ENCODE assay signal across 10 cellular contexts in genomic region chr14:100283984-100284881, GRCh38. TPM values are rescaled to one million over a fixed set of nuclear protein-coding genes. Genes with fewer than 3 reads are reported as not detected.
DNase-seq lines count a peak whose midpoint lies in the region; ATAC-seq and TF ChIP-seq lines count a peak whose summit lies in the region.
"Had no signal": no experiment of that assay in that cellular context is flagged by ENCODE, and none has a peak within 500 bp of the region (broad histone marks: within the 10 kb centered on the region; RNA-seq: fewer than 3 reads in every experiment).

No MANE protein-coding gene starts in this region.

- H3K27me3 Mint-ChIP-seq in neural progenitor cell (ENCODE audit: insufficient read depth, low read depth) = peaks cover 9% of the 10 kb centered on the region

- TF ChIP-seq POLR2A in IMR-90 (IDR thresholded peaks at IDR 0.05; ENCODE audit: low read depth, low read length) = no peak

- peaks cover 9% of the 10 kb centered on the region for H3K4me1 ChIP-seq in IMR-90 (ENCODE audit: control insufficient read depth, insufficient read depth, low read length)
- H3K4me1 ChIP-seq in neural progenitor cell = peaks cover 6% of the 10 kb centered on the region

- 62% methylated on average over 11 of the region's 26 CpGs; no CpG with 5 or more reads in 1 of the 2 experiments for WGBS in IMR-90 (ENCODE audit: extremely low coverage in 2 of 2, insufficient read length in 1 of 2), 2 experiments

- peaks cover 15% of the 10 kb centered on the region for H3K4me1 Mint-ChIP-seq in neural progenitor cell

- no peak overlapping the region for H3K14ac ChIP-seq in IMR-90 (replicated peaks; ENCODE audit: low read depth, low read length)

- H3K9ac ChIP-seq in IMR-90 (ENCODE audit: low read depth, low read length) = no peak overlapping the region
- no peak overlapping the region for H3K9ac ChIP-seq in neural progenitor cell

- H3K79me1 ChIP-seq in IMR-90 (ENCODE audit: low read depth in 1 of 2, low read length in 2 of 2) = peaks cover 18 to 75% of the 10 kb centered on the region in 2 experiments

- H4K5ac ChIP-seq in IMR-90 (ENCODE audit: low read depth, low read length) = no peak overlapping the region

- no peak overlapping the region for H3K56ac ChIP-seq in IMR-90 (ENCODE audit: extremely low read depth, insufficient read depth, low read length)

- no peaks in the 10 kb centered on the region for H3K9me3 Mint-ChIP-seq in neural progenitor cell

- no peak for TF ChIP-seq CTCF in AG09309 (IDR thresholded peaks at IDR 0.05; ENCODE audit: control insufficient read depth, insufficient read depth, low read depth, low read length, missing control alignments)
- no peak for TF ChIP-seq CTCF in IMR-90 (conservative IDR thresholded peaks at IDR 0.05; ENCODE audit: low read depth, low read length)
- no peak for TF ChIP-seq CTCF in coronary artery (IDR thresholded peaks at IDR 0.05)
- no peak for TF ChIP-seq CTCF in neural progenitor cell (IDR thresholded peaks at IDR 0.05)

- no peak overlapping the region for H2BK20ac ChIP-seq in IMR-90 (ENCODE audit: low read depth, low read length)

- no peak for ATAC-seq in IMR-90 (ENCODE audit: low read depth)

- peak overlapping the region; percentile 81 to 93; a peak in 2 of 4 replicates for H4K8ac ChIP-seq in IMR-90 (ENCODE audit: low read depth in 2 of 2, low read length in 2 of 2)

- BruUV-seq in IMR-90 (replicated peaks; lab: Mats Ljungman, UMichigan) = no TSS peak

- peak overlapping the region; percentile 66; the same call in 1 of the 2 replicates for H3K4me3 ChIP-seq in AG09309 (ENCODE audit: control insufficient read depth, low read depth, low read length)
- H3K4me3 ChIP-seq in IMR-90 (ENCODE audit: insufficient read depth, low read depth, low read length) = no peak overlapping the region
- peak overlapping the region; percentile 78 for H3K4me3 ChIP-seq in coronary artery
- peak overlapping the region; percentile 79 for H3K4me3 ChIP-seq in neural progenitor cell
- no peak overlapping the region for H3K4me3 ChIP-seq in MG63

- peak overlapping the region; percentile 76 for H3K4me3 Mint-ChIP-seq in neural progenitor cell

- H3K23ac ChIP-seq in IMR-90 (ENCODE audit: low read depth, low read length) = no peak overlapping the region

- H2BK5ac ChIP-seq in IMR-90 (ENCODE audit: low read depth, low read length, poor library complexity, severe bottlenecking) = no peak overlapping the region

- peaks cover 19% of the 10 kb centered on the region for H3K9me1 ChIP-seq in IMR-90 (ENCODE audit: insufficient read depth, low read length)

- POLR2A ChIA-PET in IMR-90 (lab: Charles Lee; ENCODE audit: unreplicated experiment) = no interaction called here

- intact Hi-C loops in IMR-90 (cut with micrococcal nuclease) = no loop called here

- H2AFZ ChIP-seq in IMR-90 (replicated peaks; ENCODE audit: low read length, poor library complexity) = peak overlapping the region; percentile 5
- no peak overlapping the region for H2AFZ ChIP-seq in neural progenitor cell (replicated peaks)

- no peak overlapping the region for H2AK5ac ChIP-seq in IMR-90 (ENCODE audit: low read depth, low read length)

- no peak overlapping the region for H4K91ac ChIP-seq in IMR-90 (ENCODE audit: insufficient read depth, low read depth, low read length)

- no peak for TF ChIP-seq RAD21 in IMR-90 (IDR thresholded peaks at IDR 0.05; ENCODE audit: low read length)

- H3K36me3 Mint-ChIP-seq in neural progenitor cell = peaks cover 7% of the 10 kb centered on the region

- no peak overlapping the region for H2BK15ac ChIP-seq in IMR-90 (ENCODE audit: low read depth, low read length)

- H3K18ac ChIP-seq in IMR-90 (ENCODE audit: low read depth, low read length) = no peak overlapping the region

- DNase-seq in AG09309 (ENCODE audit: low read depth) (no peak), IMR-90 (no peak), coronary artery (ENCODE audit: low spot score) (no peak), neural progenitor cell (ENCODE audit: low spot score) (no peak), DMS153 treated with DMSO at 0.1 percent for 48 hours (lab: John Stamatoyannopoulos, UW; ENCODE audit: unreplicated experiment) (no peak), NCI-H146 (lab: John Stamatoyannopoulos, UW) (no peak), MG63 (no peak), NCI-H524 treated with DMSO at 0.1 percent for 48 hours (lab: John Stamatoyannopoulos, UW) (no peak)

- CTCF ChIA-PET in IMR-90 (lab: Yijun Ruan, JAX) = interaction anchor here (0.6 kb wide), 1 partner anchor 25 kb away, joined by 6 read pairs; no protein-coding TSS in a partner anchor

- H3K27me3 ChIP-seq in IMR-90 (ENCODE audit: control insufficient read depth, insufficient read depth, low read length) = no peaks in the 10 kb centered on the region
- no peaks in the 10 kb centered on the region for H3K27me3 ChIP-seq in neural progenitor cell
- no peaks in the 10 kb centered on the region for H3K27me3 ChIP-seq in MG63
- H3K27me3 ChIP-seq: cardiac muscle cell had no signal

- H3F3A ChIP-seq in neural progenitor cell (ENCODE audit: low read depth) = peaks cover 55% of the 10 kb centered on the region

- peaks cover 15% of the 10 kb centered on the region for H3K79me2 ChIP-seq in neural progenitor cell (ENCODE audit: low read depth)

- H3K4me2 ChIP-seq in IMR-90 (ENCODE audit: low read depth, low read length) = no peak overlapping the region
- peak overlapping the region; percentile 91 for H3K4me2 ChIP-seq in neural progenitor cell

- H3K27ac Mint-ChIP-seq in neural progenitor cell = no peak overlapping the region

- no peak overlapping the region for H3K4ac ChIP-seq in IMR-90 (ENCODE audit: low read depth, low read length)

- dilution Hi-C loops in IMR-90 (cut with HindIII; ENCODE audit: low sequenced_read_pairs, unreplicated experiment) = no loop called here

- H2AK9ac ChIP-seq in IMR-90 (replicated peaks; ENCODE audit: low read depth, low read length, poor library complexity) = peak overlapping the region; percentile 23

- H3K27ac ChIP-seq in IMR-90 (ENCODE audit: insufficient read depth, low read length) = no peak overlapping the region
- peak overlapping the region; percentile 80 to 84 for H3K27ac ChIP-seq in coronary artery
- peak overlapping the region; percentile 37 for H3K27ac ChIP-seq in neural progenitor cell

- H3K9me3 ChIP-seq in IMR-90 (ENCODE audit: control insufficient read depth, insufficient read depth, low read length) = no peaks in the 10 kb centered on the region
- no peaks in the 10 kb centered on the region for H3K9me3 ChIP-seq in neural progenitor cell (ENCODE audit: low read depth)
- no peaks in the 10 kb centered on the region for H3K9me3 ChIP-seq in MG63

- in situ Hi-C loops in IMR-90 (cut with MboI; ENCODE audit: low sequenced_read_pairs) = no loop called here

- H2BK120ac ChIP-seq in IMR-90 (ENCODE audit: low read depth, low read length) = no peak overlapping the region

- H3K36me3 ChIP-seq in IMR-90 (ENCODE audit: control insufficient read depth, insufficient read depth, low read length) (peaks cover 19% of the 10 kb centered on the region; the same call in 1 of the 2 replicates), neural progenitor cell (no peaks in the 10 kb centered on the region), MG63 (no peaks in the 10 kb centered on the region; the same call in 1 of the 2 replicates)
- H3K36me3 ChIP-seq: cardiac muscle cell had no signal

- peaks cover 25% of the 10 kb centered on the region for H4K20me1 ChIP-seq in IMR-90 (ENCODE audit: insufficient read depth, low read length)
- H4K20me1 ChIP-seq in neural progenitor cell (ENCODE audit: low read depth) = peaks cover 74% of the 10 kb centered on the region

TF ChIP-seq in IMR-90, 13 proteins besides CTCF, POLR2A, EP300 and RAD21:
- no peak for TF ChIP-seq BHLHE40 (IDR thresholded peaks at IDR 0.05; ENCODE audit: low read depth, low read length)
- TF ChIP-seq NFE2L2 (IDR thresholded peaks at IDR 0.05; ENCODE audit: low read depth, low read length) = no peak
- no peak for TF ChIP-seq MAZ (IDR thresholded peaks at IDR 0.05; ENCODE audit: borderline replicate concordance, low read depth, low read length)
- TF ChIP-seq RFX5 (IDR thresholded peaks at IDR 0.05; ENCODE audit: low read depth, low read length) = no peak
- TF ChIP-seq MAFK (IDR thresholded peaks at IDR 0.05; ENCODE audit: low read depth, low read length) = no peak
- TF ChIP-seq MXI1 (IDR thresholded peaks at IDR 0.05; ENCODE audit: borderline replicate concordance, low read depth, low read length) = no peak
- no peak for TF ChIP-seq USF2 (IDR thresholded peaks at IDR 0.05; ENCODE audit: low read depth, low read length)

RNA-seq across cellular contexts. Expression of gene SLC25A29, which starts 22.0 kb away (rescaled TPM):
- total RNA-seq in IMR-90 (2012; rRNA removed) (6.5 and 6.9 TPM in 2 replicates), neural progenitor cell (ENCODE audit: low replicate concordance) (103 and 330 TPM in 2 replicates)
- polyA plus RNA-seq in IMR-90 (2012; rRNA removed) = 37.7 and 42.6 TPM in 2 replicates
- polyA plus RNA-seq in IMR-90 (2012; cell fraction: cytosol; rRNA removed) = 17.9 and 46.0 TPM in 2 replicates
- 218 and 643 TPM in 2 replicates for polyA plus RNA-seq in IMR-90 (2012; cell fraction: nucleus; rRNA removed; ENCODE audit: low replicate concordance)
- total RNA-seq in MG63 (2014; rRNA removed; shearing (Covaris generic); ENCODE audit: low replicate concordance) = 8.0 and 9.6 TPM in 2 replicates

RNA-seq across cellular contexts. Expression of gene SLC25A47, which starts 38.9 kb away (rescaled TPM):
- total RNA-seq in IMR-90 (2012; rRNA removed) (not detected in 2 replicates), neural progenitor cell (ENCODE audit: low replicate concordance) (not detected in 2 replicates)
- not detected in 2 replicates for polyA plus RNA-seq in IMR-90 (2012; rRNA removed)
- polyA plus RNA-seq in IMR-90 (2012; cell fraction: cytosol; rRNA removed) = 0.02 TPM in 1 of 2 replicates, not detected in the other
- polyA plus RNA-seq in IMR-90 (2012; cell fraction: nucleus; rRNA removed; ENCODE audit: low replicate concordance) = 0.10 TPM in 1 of 2 replicates, not detected in the other
- total RNA-seq in MG63 (2014; rRNA removed; shearing (Covaris generic); ENCODE audit: low replicate concordance) = not detected in 2 replicates
- total RNA-seq: cardiac muscle cell had no signal
- polyA plus RNA-seq: neural cell had no signal

RNA-seq across cellular contexts. Expression of gene YY1, which starts 45.3 kb away (rescaled TPM):
- total RNA-seq in IMR-90 (2012; rRNA removed) (26.7 and 29.9 TPM in 2 replicates), neural progenitor cell (ENCODE audit: low replicate concordance) (54.8 and 58.9 TPM in 2 replicates)
- 21.1 and 21.7 TPM in 2 replicates for polyA plus RNA-seq in IMR-90 (2012; rRNA removed)
- 14.4 and 15.6 TPM in 2 replicates for polyA plus RNA-seq in IMR-90 (2012; cell fraction: cytosol; rRNA removed)
- 20.1 and 46.1 TPM in 2 replicates for polyA plus RNA-seq in IMR-90 (2012; cell fraction: nucleus; rRNA removed; ENCODE audit: low replicate concordance)
- 34.1 and 45.4 TPM in 2 replicates for total RNA-seq in MG63 (2014; rRNA removed; shearing (Covaris generic); ENCODE audit: low replicate concordance)

Comparison
In these comparisons a context has a peak if more than half of its experiments do, and no peak if none do; other contexts are left out.
1. H3K4me3 ChIP-seq: peak in AG09309 (single experiment), coronary artery (single experiment) and neural progenitor cell (single experiment); none in IMR-90 (single experiment) and MG63 (single experiment).